ENCODE assay signal across 15 cellular contexts in genomic region chr5:131302506-131302905, GRCh38. TPM values are rescaled to one million over a fixed set of nuclear protein-coding genes. Genes with fewer than 3 reads are reported as not detected.
DNase-seq lines count a peak whose midpoint lies in the region; ATAC-seq and TF ChIP-seq lines count a peak whose summit lies in the region.
"Had no signal": no experiment of that assay in that cellular context is flagged by ENCODE, and none has a peak within 500 bp of the region (broad histone marks: within the 10 kb centered on the region; RNA-seq: fewer than 3 reads in every experiment).

No MANE protein-coding gene starts in this region.

- POLR2A ChIA-PET in RWPE1 (lab: Yijun Ruan, JAX; ENCODE audit: low non-redundant PET) = no interaction called here

- TF ChIP-seq CTCF in RWPE1 (conservative IDR thresholded peaks at IDR 0.05; ENCODE audit: low read depth) (no peak), chondrocyte (IDR thresholded peaks at IDR 0.05) (no peak), progenitor cell of endocrine pancreas (IDR thresholded peaks at IDR 0.05; ENCODE audit: unreplicated experiment) (no peak)

- CTCF ChIA-PET in RWPE1 (lab: Yijun Ruan, JAX) = no interaction called here

- peak overlapping the region; percentile 38 for H3K27ac Mint-ChIP-seq in activated naive CD4-positive, alpha-beta T cell treated with anti-CD3 and anti-CD28 coated beads, Interleukin-2, amount 50 U/mL, for 24 hours
- H3K27ac Mint-ChIP-seq in chondrocyte (ENCODE audit: unreplicated experiment) (peak overlapping the region; percentile 86), progenitor cell of endocrine pancreas (peak overlapping the region; percentile 53)

- H3K4me3 Mint-ChIP-seq in activated naive CD4-positive, alpha-beta T cell treated with anti-CD3 and anti-CD28 coated beads, Interleukin-2, amount 50 U/mL, for 24 hours = peak overlapping the region; percentile 8
- no peak overlapping the region for H3K4me3 Mint-ChIP-seq in chondrocyte (ENCODE audit: unreplicated experiment)
- no peak overlapping the region for H3K4me3 Mint-ChIP-seq in progenitor cell of endocrine pancreas (ENCODE audit: low read depth)
- H3K4me3 Mint-ChIP-seq: activated T-cell treated with anti-CD3 and anti-CD28 coated beads, Interleukin-2, amount 50 U/mL, for 4 hours had no signal

- peak overlapping the region; percentile 85 for H3K27ac ChIP-seq in RWPE1
- H3K27ac ChIP-seq: ascending aorta, coronary artery had no signal

- no peak for DNase-seq in activated naive CD4-positive, alpha-beta T cell (lab: John Stamatoyannopoulos, UW)
- DNase-seq in RWPE1 (ENCODE audit: low spot score) (peak; percentile 70), chondrocyte (ENCODE audit: low spot score) (no peak), progenitor cell of endocrine pancreas (ENCODE audit: low spot score, unreplicated experiment) (no peak), DMS53 (lab: John Stamatoyannopoulos, UW) (no peak), NCI-H524 (lab: John Stamatoyannopoulos, UW) (no peak)
- DNase-seq: activated T-cell treated with anti-CD3 and anti-CD28 coated beads, Interleukin-2, amount 50 U/mL, for 4 hours; glutamatergic neuron; NCI-H1694 treated with DMSO at 0.1 percent for 48 hours; NCI-H226; SHP77 had no signal

- peaks cover 71% of the 10 kb centered on the region for H3K4me1 Mint-ChIP-seq in activated naive CD4-positive, alpha-beta T cell treated with anti-CD3 and anti-CD28 coated beads, Interleukin-2, amount 50 U/mL, for 24 hours
- H3K4me1 Mint-ChIP-seq in chondrocyte (ENCODE audit: low read depth) (peaks cover 36% of the 10 kb centered on the region), progenitor cell of endocrine pancreas (ENCODE audit: low read depth) (peaks cover 14% of the 10 kb centered on the region)

- H3K9me3 Mint-ChIP-seq in activated naive CD4-positive, alpha-beta T cell treated with anti-CD3 and anti-CD28 coated beads, Interleukin-2, amount 50 U/mL, for 24 hours = no peaks in the 10 kb centered on the region
- no peaks in the 10 kb centered on the region for H3K9me3 Mint-ChIP-seq in chondrocyte (ENCODE audit: low read depth)
- peaks cover 26% of the 10 kb centered on the region for H3K9me3 Mint-ChIP-seq in progenitor cell of endocrine pancreas (ENCODE audit: low read depth)
- H3K9me3 Mint-ChIP-seq: activated T-cell treated with anti-CD3 and anti-CD28 coated beads, Interleukin-2, amount 50 U/mL, for 4 hours had no signal

- H3K36me3 Mint-ChIP-seq in activated naive CD4-positive, alpha-beta T cell treated with anti-CD3 and anti-CD28 coated beads, Interleukin-2, amount 50 U/mL, for 24 hours = peaks cover 12% of the 10 kb centered on the region
- H3K36me3 Mint-ChIP-seq in chondrocyte (ENCODE audit: low read depth) (peaks cover 1% of the 10 kb centered on the region), progenitor cell of endocrine pancreas (ENCODE audit: insufficient read depth) (peaks cover 13% of the 10 kb centered on the region)

- ATAC-seq in HG02885 (IDR thresholded peaks at IDR 0.05; ENCODE audit: poor library complexity, unreplicated experiment) = no peak
- ATAC-seq: activated T-cell treated with anti-CD3 and anti-CD28 coated beads, Interleukin-2, amount 50 U/mL, for 4 hours had no signal

- H3K27me3 Mint-ChIP-seq in activated naive CD4-positive, alpha-beta T cell treated with anti-CD3 and anti-CD28 coated beads, Interleukin-2, amount 50 U/mL, for 24 hours = no peaks in the 10 kb centered on the region
- H3K27me3 Mint-ChIP-seq in chondrocyte (ENCODE audit: low read depth) = no peaks in the 10 kb centered on the region
- no peaks in the 10 kb centered on the region for H3K27me3 Mint-ChIP-seq in progenitor cell of endocrine pancreas

RNA-seq across cellular contexts. Expression of gene CDC42SE2, which starts 38.7 kb away (rescaled TPM):
- total RNA-seq in chondrocyte (21.1 to 23.7 TPM (median 22.0 TPM) in 3 replicates), progenitor cell of endocrine pancreas (29.3 and 32.0 TPM in 2 replicates)
